ENCODE assay signal across 15 cellular contexts in the genomic region with DNA sequence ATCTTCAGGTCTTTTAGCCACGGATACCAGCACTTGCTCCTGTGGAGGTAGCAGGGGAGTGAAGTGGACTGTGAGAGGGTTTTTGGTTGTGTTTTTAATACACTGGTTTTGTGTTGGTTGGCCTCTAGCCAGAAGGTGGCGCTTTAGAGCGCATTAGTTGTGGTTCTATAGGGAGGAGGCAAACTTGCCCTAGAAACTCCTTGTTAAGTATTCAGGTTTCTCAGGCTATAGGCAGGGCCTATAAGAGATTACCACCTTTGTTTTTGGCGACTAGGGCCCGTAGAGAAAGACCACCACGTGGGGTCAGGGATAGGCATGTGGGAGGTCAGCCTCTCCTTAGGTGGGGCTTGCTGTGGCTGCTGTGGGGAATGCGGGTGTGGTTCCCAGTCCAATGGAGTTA.
A peak's percentile ranks its signal among the peaks of the same experiment; 100 is the strongest.
DNase-seq lines count a peak whose midpoint lies in the region; ATAC-seq and TF ChIP-seq lines count a peak whose summit lies in the region.
"Had no signal": no experiment of that assay in that cellular context is flagged by ENCODE, and none has a peak within 500 bp of the region (broad histone marks: within the 10 kb centered on the region; RNA-seq: fewer than 3 reads in every experiment).

No MANE protein-coding gene starts in this region.

- no peak overlapping the region for H3K4me3 ChIP-seq in OCI-LY3 (ENCODE audit: low read length)

- no peaks in the 10 kb centered on the region for H3K4me1 ChIP-seq in OCI-LY3 (ENCODE audit: low read length)

- no peaks in the 10 kb centered on the region for H3K9me3 ChIP-seq in OCI-LY3 (ENCODE audit: insufficient read depth, low read length)

- in situ Hi-C loops in GM13977 (cut with MboI; ENCODE audit: low pct_unique_long_range_greater_than_20kb, low sequenced_read_pairs, unreplicated experiment), result no loop called here

- peak; percentile 5 for DNase-seq in DMS53 treated with DMSO at 0.1 percent for 48 hours (lab: John Stamatoyannopoulos, UW; ENCODE audit: unreplicated experiment)
- no peak for DNase-seq in GM13977 (ENCODE audit: low spot score)
- DNase-seq in iPS DF 4.7 (ENCODE audit: extremely low read depth, low spot score), result peak; percentile 30
- DNase-seq in stimulated activated naive CD4-positive, alpha-beta T cell (lab: John Stamatoyannopoulos, UW), result no peak
- DNase-seq in DMS153 treated with DMSO at 0.1 percent for 48 hours (lab: John Stamatoyannopoulos, UW; ENCODE audit: unreplicated experiment), result no peak
- no peak for DNase-seq in dedifferentiated amniotic fluid mesenchymal stem cell (ENCODE audit: extremely low spot score)
- DNase-seq: activated CD4-positive, CD25-positive, alpha-beta regulatory T cell treated with anti-CD3 and anti-CD28 coated beads, Interleukin-2, amount 50 U/mL, for 72 hours; CD4-positive, alpha-beta memory T cell; effector CD8-positive, alpha-beta T cell; NCI-H2029; stimulated activated naive CD8-positive, alpha-beta T cell treated with anti-CD3 and anti-CD28 coated beads, Interleukin-15, Interleukin-2, amounts not matched to agents 100 U/mL and 50 U/mL, for 24 hours; T-helper 1 cell had no signal

- TF ChIP-seq CTCF in GM13977 (IDR thresholded peaks at IDR 0.05; ENCODE audit: extremely low read depth, insufficient read depth, missing control alignments) (peak; percentile 29), OCI-LY3 (IDR thresholded peaks at IDR 0.05; ENCODE audit: low read depth, low read length) (peak; percentile 45)

- H3K27me3 ChIP-seq in OCI-LY3 (ENCODE audit: low read depth, low read length), result no peaks in the 10 kb centered on the region

- H3K36me3 ChIP-seq in OCI-LY3 (replicated peaks; ENCODE audit: low read depth, low read length), result no peaks in the 10 kb centered on the region

- H2AFZ ChIP-seq in OCI-LY3 (ENCODE audit: low read depth, low read length), result no peak overlapping the region

- no peak overlapping the region for H3K27ac ChIP-seq in OCI-LY3 (ENCODE audit: low read length)

- no peak overlapping the region for H3K9ac ChIP-seq in OCI-LY3 (ENCODE audit: low read length)

- no peaks in the 10 kb centered on the region for H4K20me1 ChIP-seq in OCI-LY3 (ENCODE audit: insufficient read depth, low read length)

- no peak for ATAC-seq in GM19023 (IDR thresholded peaks at IDR 0.05; ENCODE audit: unreplicated experiment)
- ATAC-seq: activated naive CD4-positive, alpha-beta T cell treated with anti-CD3 and anti-CD28 coated beads, Interleukin-2, amount 50 U/mL, for 72 hours; stimulated activated naive CD8-positive, alpha-beta T cell treated with anti-CD3 and anti-CD28 coated beads, Interleukin-15, Interleukin-2, amounts not matched to agents 100 U/mL and 50 U/mL, for 24 hours had no signal

- no peaks in the 10 kb centered on the region for H3K79me2 ChIP-seq in OCI-LY3 (ENCODE audit: low read length)

- H3K4me2 ChIP-seq in OCI-LY3 (ENCODE audit: low read length), result no peak overlapping the region

Comparison
In these comparisons a context has a peak if more than half of its experiments do, and no peak if none do; other contexts are left out.
1. DNase-seq: peak in DMS53 treated with DMSO at 0.1 percent for 48 hours (single experiment) and iPS DF 4.7 (single experiment); none in GM13977 (single experiment), stimulated activated naive CD4-positive, alpha-beta T cell (0 of 6), DMS153 treated with DMSO at 0.1 percent for 48 hours (single experiment) and dedifferentiated amniotic fluid mesenchymal stem cell (single experiment).